ENCODE assay signal across 10 cellular contexts in the genomic region with DNA sequence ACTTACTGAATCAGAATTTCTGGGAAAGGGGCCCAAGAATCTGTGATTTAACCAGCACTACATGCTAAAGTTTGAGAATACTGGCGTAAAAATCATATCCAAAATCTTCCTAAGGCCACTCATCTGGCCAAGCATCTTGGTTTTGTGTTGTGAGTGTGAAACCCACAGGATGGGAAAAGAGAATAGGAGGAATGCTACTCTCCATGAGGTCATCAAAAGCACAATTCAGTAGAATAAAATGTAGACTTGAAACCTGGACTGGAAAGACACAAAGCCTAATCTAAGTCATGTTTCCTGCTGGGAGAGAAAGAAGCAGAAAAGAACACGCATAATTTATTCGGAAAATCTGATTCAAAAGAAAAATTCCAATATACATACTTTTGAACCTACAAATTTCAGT. TPM values are rescaled to one million over a fixed set of nuclear protein-coding genes. Genes with fewer than 3 reads are reported as not detected.
"Had no signal": no experiment of that assay in that cellular context is flagged by ENCODE, and none has a peak within 500 bp of the region (broad histone marks: within the 10 kb centered on the region; RNA-seq: fewer than 3 reads in every experiment).

No MANE protein-coding gene starts in this region.

- H2AFZ ChIP-seq: GM23248 had no signal

- H3K36me3 ChIP-seq: HAP-1 had no signal

- ATAC-seq: HCT116 had no signal

- H3K4me2 ChIP-seq: KMS-11 had no signal

- FAIRE-seq: HTR-8/SVneo had no signal

- H3K4me3 ChIP-seq: GM23248, HAP-1 had no signal

- H3K9ac ChIP-seq: GM23248, KMS-11 had no signal

- DNase-seq: GM23248, GOT3, H7, HFFc6, KBM-7 had no signal

- H3K9me3 ChIP-seq: HAP-1 had no signal

- H3K4me1 ChIP-seq: HAP-1 had no signal

- H3K27ac ChIP-seq: GM23248, KMS-11 had no signal

RNA-seq across cellular contexts. Expression of a gene that starts 42.3 kb away (rescaled TPM):
- total RNA-seq: GM23248, H7, HFFc6 had no signal
- polyA plus RNA-seq: GM23248, IgD-negative memory B cell had no signal

RNA-seq across cellular contexts. Expression of a gene that starts 57.5 kb away (rescaled TPM):
- polyA plus RNA-seq: IgD-negative memory B cell had no signal
